8 cellular contexts compared by ENCODE assay signal in the genomic region with DNA sequence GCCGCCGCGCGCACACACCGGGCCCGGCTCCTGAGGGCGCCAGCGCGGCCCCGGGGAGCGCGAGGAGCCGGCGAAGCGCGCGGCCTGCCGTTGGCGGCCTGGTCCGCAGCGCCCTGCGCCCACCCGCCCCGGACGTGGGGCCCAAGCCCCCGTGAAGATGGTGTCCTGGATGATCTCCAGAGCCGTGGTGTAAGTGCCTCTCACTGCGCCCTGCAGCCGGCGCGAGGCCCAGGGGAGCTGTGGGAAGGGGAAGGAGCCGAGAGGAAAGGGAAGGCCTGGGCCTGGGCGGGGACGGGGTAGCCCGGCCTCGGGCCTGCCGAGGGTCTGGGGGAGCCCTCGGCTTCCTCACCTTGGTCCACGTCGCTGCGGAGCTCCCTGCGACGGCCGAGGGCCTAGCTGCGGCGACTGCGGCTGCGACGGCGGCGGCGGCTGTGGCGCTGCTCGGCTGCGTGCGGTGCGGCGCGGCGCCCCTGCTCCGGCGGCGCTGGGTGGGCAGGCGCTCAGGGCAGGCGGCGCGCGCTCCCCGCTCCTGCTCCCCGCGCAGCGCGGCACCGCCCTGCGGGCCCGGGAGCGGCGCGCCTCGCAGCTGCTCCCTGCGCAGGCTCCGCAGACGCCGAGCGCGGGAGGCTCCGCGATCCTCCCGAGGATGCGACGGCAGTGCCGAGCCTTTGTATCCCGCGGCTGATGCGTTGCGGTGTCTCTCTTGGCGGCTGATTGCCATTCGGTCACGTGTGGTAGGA. TPM values are rescaled to one million over a fixed set of nuclear protein-coding genes. Genes with fewer than 3 reads are reported as not detected.
DNase-seq lines count a peak whose midpoint lies in the region; ATAC-seq, FAIRE-seq and TF ChIP-seq lines count a peak whose summit lies in the region.

A gene with protein sequence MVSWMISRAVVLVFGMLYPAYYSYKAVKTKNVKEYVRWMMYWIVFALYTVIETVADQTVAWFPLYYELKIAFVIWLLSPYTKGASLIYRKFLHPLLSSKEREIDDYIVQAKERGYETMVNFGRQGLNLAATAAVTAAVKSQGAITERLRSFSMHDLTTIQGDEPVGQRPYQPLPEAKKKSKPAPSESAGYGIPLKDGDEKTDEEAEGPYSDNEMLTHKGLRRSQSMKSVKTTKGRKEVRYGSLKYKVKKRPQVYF (plus strand): TSS at position 13 of the 740 bp plus-strand sequence. CDS start 145 bp downstream, at position 158.

- H3K27me3 ChIP-seq in HUES64 (ENCODE audit: insufficient read depth, low read length) (no peaks in the 10 kb centered on the region), pancreas (no peaks in the 10 kb centered on the region)

- H3K9me3 Mint-ChIP-seq in activated naive CD8-positive, alpha-beta T cell treated with anti-CD3 and anti-CD28 coated beads, Interleukin-2, amount 10 ng/mL, durations not matched to agents 7 days and 5 days: no peaks in the 10 kb centered on the region
- no peaks in the 10 kb centered on the region for H3K9me3 Mint-ChIP-seq in type B pancreatic cell

- POLR2A ChIA-PET in activated naive CD8-positive, alpha-beta T cell treated with anti-CD3 and anti-CD28 coated beads, Interleukin-2, amount 10 ng/mL, durations not matched to agents 7 days and 5 days (lab: Charles Lee): interaction anchor here (0.5 to 3.9 kb wide), 13 partner anchors 27 to 705 kb away, joined by 3 to 20 read pairs (median 4); a partner anchor contains a TSS

- H3K27me3 Mint-ChIP-seq in activated naive CD8-positive, alpha-beta T cell treated with anti-CD3 and anti-CD28 coated beads, Interleukin-2, amount 10 ng/mL, durations not matched to agents 7 days and 5 days: no peaks in the 10 kb centered on the region
- no peaks in the 10 kb centered on the region for H3K27me3 Mint-ChIP-seq in type B pancreatic cell

- intact Hi-C loops in Right ventricle myocardium inferior (cut with DNase I) (loop anchor here (2.0 to 5.0 kb wide), 6 partner anchors 54 to 314 kb away; a partner anchor contains a TSS), pancreas (cut with DNase I) (loop anchor here in 1 of 3 donors (5.0 kb wide), 1 partner anchor 106 kb away; no protein-coding TSS in a partner anchor)

- no peaks in the 10 kb centered on the region for H3K9me3 ChIP-seq in HUES64 (ENCODE audit: insufficient read depth, low read depth, low read length)
- H3K9me3 ChIP-seq in pancreas: no peaks in the 10 kb centered on the region

- no peak for TF ChIP-seq CTCF in pancreas (IDR thresholded peaks at IDR 0.05)
- no peak for TF ChIP-seq CTCF in type B pancreatic cell (conservative IDR thresholded peaks at IDR 0.05)

- H3K36me3 Mint-ChIP-seq in activated naive CD8-positive, alpha-beta T cell treated with anti-CD3 and anti-CD28 coated beads, Interleukin-2, amount 10 ng/mL, durations not matched to agents 7 days and 5 days: peaks cover 18% of the 10 kb centered on the region
- peaks cover 28% of the 10 kb centered on the region for H3K36me3 Mint-ChIP-seq in type B pancreatic cell

- peak within 1 kb of the TSS; percentile 86 for H3K4me3 Mint-ChIP-seq in activated naive CD8-positive, alpha-beta T cell treated with anti-CD3 and anti-CD28 coated beads, Interleukin-2, amount 10 ng/mL, durations not matched to agents 7 days and 5 days
- peak within 1 kb of the TSS; percentile 89 for H3K4me3 Mint-ChIP-seq in type B pancreatic cell

- under 1% methylated on average over 99 of the region's 99 CpGs for WGBS in HUES64
- 0% methylated on average over 68 to 99 of the region's 99 CpGs for WGBS in pancreas, 2 donors

- peak; percentile 63 for ATAC-seq in GM21447 (IDR thresholded peaks at IDR 0.05; ENCODE audit: unreplicated experiment)
- ATAC-seq in activated naive CD8-positive, alpha-beta T cell treated with anti-CD3 and anti-CD28 coated beads, Interleukin-2, amount 10 ng/mL, durations not matched to agents 7 days and 5 days (ENCODE audit: low read depth): peak; percentile 61
- peak; percentile 88 for ATAC-seq in Right ventricle myocardium inferior
- ATAC-seq in pancreas: peak; percentile 80 to 88 (median 84)

- H3K4me1 ChIP-seq in HUES64 (ENCODE audit: insufficient read depth, low read length) (peaks cover 43% of the 10 kb centered on the region), pancreas (peaks cover 6 to 14% (median 14%) of the 10 kb centered on the region in 3 donors)

- peak within 1 kb of the TSS; percentile 84 for H3K27ac Mint-ChIP-seq in activated naive CD8-positive, alpha-beta T cell treated with anti-CD3 and anti-CD28 coated beads, Interleukin-2, amount 10 ng/mL, durations not matched to agents 7 days and 5 days
- H3K27ac Mint-ChIP-seq in type B pancreatic cell: peak within 1 kb of the TSS; percentile 96

- peak within 1 kb of the TSS; percentile 81 for H3K4me3 ChIP-seq in HUES64 (ENCODE audit: low read length)
- peak within 1 kb of the TSS; percentile 50 to 76 (median 70) for H3K4me3 ChIP-seq in pancreas

- peak within 1 kb of the TSS; percentile 92 for H3K9ac ChIP-seq in HUES64 (ENCODE audit: low read depth, low read length)

- FAIRE-seq in pancreas (lab: Jason Lieb, UNC): no peak

- H3K27ac ChIP-seq in HUES64 (ENCODE audit: low read depth, low read length) (peak within 1 kb of the TSS; percentile 97), pancreas (peak within 1 kb of the TSS; percentile 93 to 98 (median 96))

- DNase-seq in EL (peak; percentile 75), SKM-1 (lab: John Stamatoyannopoulos, UW; ENCODE audit: unreplicated experiment) (peak; percentile 21), Right ventricle myocardium inferior (ENCODE audit: missing footprints) (peak; percentile 91), pancreas (peak; percentile 54 to 87 (median 68)), type B pancreatic cell (ENCODE audit: extremely low spot score, unreplicated experiment) (peak; percentile 83)
- DNase-seq in activated naive CD8-positive, alpha-beta T cell treated with anti-CD3 and anti-CD28 coated beads, Interleukin-2, amount 10 ng/mL, durations not matched to agents 7 days and 5 days: peak; percentile 79

- H3K36me3 ChIP-seq in HUES64 (ENCODE audit: insufficient read depth, low read length) (no peaks in the 10 kb centered on the region), pancreas (no peaks in the 10 kb centered on the region)

- peaks cover 51% of the 10 kb centered on the region for H3K4me1 Mint-ChIP-seq in activated naive CD8-positive, alpha-beta T cell treated with anti-CD3 and anti-CD28 coated beads, Interleukin-2, amount 10 ng/mL, durations not matched to agents 7 days and 5 days
- peaks cover 42% of the 10 kb centered on the region for H3K4me1 Mint-ChIP-seq in type B pancreatic cell (ENCODE audit: unreplicated experiment)

RNA-seq across cellular contexts. Expression of the gene that starts here (rescaled TPM):
- 13.1 TPM for polyA plus RNA-seq in HUES64 (2013, experiment 1 of 2)
- 16.8 TPM for polyA plus RNA-seq in HUES64 (2013, experiment 2 of 2)
- total RNA-seq in activated naive CD8-positive, alpha-beta T cell treated with anti-CD3 and anti-CD28 coated beads, Interleukin-2, amount 10 ng/mL, durations not matched to agents 7 days and 5 days: 10 to 100 TPM; 16.7 to 19.4 TPM
- total RNA-seq in Right ventricle myocardium inferior: 17.7 TPM
- total RNA-seq in pancreas: 10 to 100 TPM in 3 of 6 donors, 1 to 10 TPM in 3; 8.9 to 21.3 (median 11.4) TPM
- 1 to 10 TPM; 2.7 to 7.9 TPM for polyA plus RNA-seq in pancreas
- 38.1 and 57.0 TPM in 2 replicates for total RNA-seq in type B pancreatic cell (ENCODE audit: low replicate concordance)

Comparison
In these comparisons a context has a peak if more than half of its experiments do, and no peak if none do; other contexts are left out.
1. Peak in every context shown above with its lines: DNase-seq, ATAC-seq, H3K4me3 ChIP-seq and H3K27ac ChIP-seq.
2. DNase-seq: peak in every context shown above with its lines; median percentile 91 in Right ventricle myocardium inferior; 83 in type B pancreatic cell; 79 in activated naive CD8-positive, alpha-beta T cell treated with anti-CD3 and anti-CD28 coated beads, Interleukin-2, amount 10 ng/mL, durations not matched to agents 7 days and 5 days; 75 in EL; 68 in pancreas; 21 in SKM-1.